8 cellular contexts compared by ENCODE assay signal in genomic region chr5:62578540-62578939, GRCh38. TPM values are rescaled to one million over a fixed set of nuclear protein-coding genes. Genes with fewer than 3 reads are reported as not detected.
DNase-seq lines count a peak whose midpoint lies in the region; ATAC-seq, FAIRE-seq and TF ChIP-seq lines count a peak whose summit lies in the region.

Gene LRRC70 (plus strand): TSS chr5:62578819. CDS start chr5:62579439, 620 bp downstream.

- no peak within 1 kb of the TSS for H2AFZ ChIP-seq in IMR-90 (replicated peaks; ENCODE audit: low read length, poor library complexity)
- no peak within 1 kb of the TSS for H2AFZ ChIP-seq in K562 (ENCODE audit: low read depth, low read length)

- no peak within 1 kb of the TSS for H3K23ac ChIP-seq in IMR-90 (ENCODE audit: low read depth, low read length)

- peak; percentile 93 for ATAC-seq in GM21447 (IDR thresholded peaks at IDR 0.05; ENCODE audit: unreplicated experiment)
- no peak for ATAC-seq in IMR-90 (ENCODE audit: low read depth)
- ATAC-seq in K562 = peak; percentile 63; the same call in 2 of the 3 replicates
- ATAC-seq in naive thymus-derived CD8-positive, alpha-beta T cell = peak; percentile 99 to 100

- no peak within 1 kb of the TSS for H3K27ac ChIP-seq in IMR-90 (ENCODE audit: insufficient read depth, low read length)
- H3K27ac ChIP-seq in K562 (ENCODE audit: extremely low read depth, low read depth, low read length) = no peak within 1 kb of the TSS

- intact Hi-C loops in IMR-90 (cut with micrococcal nuclease) (no loop called here), K562 (cut with micrococcal nuclease) (no loop called here)

- no peaks in the 10 kb centered on the region for H4K20me1 ChIP-seq in IMR-90 (ENCODE audit: insufficient read depth, low read length)
- no peaks in the 10 kb centered on the region for H4K20me1 ChIP-seq in K562 (replicated peaks; ENCODE audit: control insufficient read depth, insufficient read depth, low read length)

- H3K56ac ChIP-seq in IMR-90 (ENCODE audit: extremely low read depth, insufficient read depth, low read length) = no peak within 1 kb of the TSS

- no peaks in the 10 kb centered on the region; the same call in 2 of the 3 replicates for H3K79me2 ChIP-seq in K562 (ENCODE audit: control insufficient read depth, insufficient read depth, low read length)

- H3K4me1 ChIP-seq in IMR-90 (ENCODE audit: control insufficient read depth, insufficient read depth, low read length) (no peaks in the 10 kb centered on the region), K562 (replicated peaks in 1 of 2; ENCODE audit: control insufficient read depth in 2 of 2, insufficient read depth in 2 of 2, low read length in 2 of 2) (no peaks in the 10 kb centered on the region; a peak in 1 of 5 replicates)

- CTCF ChIA-PET in IMR-90 (lab: Yijun Ruan, JAX) (interaction anchor here (0.6 kb wide), 1 partner anchor 1633 kb away, joined by 4 read pairs; no protein-coding TSS in a partner anchor), K562 (lab: Yijun Ruan, JAX; ENCODE audit: low intra/inter-chr PET ratio) (no interaction called here)

- H3K9me1 ChIP-seq in IMR-90 (ENCODE audit: insufficient read depth, low read length) (no peaks in the 10 kb centered on the region), K562 (ENCODE audit: control insufficient read depth, insufficient read depth, low read length) (no peaks in the 10 kb centered on the region)

- H2BK15ac ChIP-seq in IMR-90 (ENCODE audit: low read depth, low read length) = no peak within 1 kb of the TSS

- H3K9me3 Mint-ChIP-seq in naive thymus-derived CD8-positive, alpha-beta T cell = no peaks in the 10 kb centered on the region

- TF ChIP-seq CTCF in IMR-90 (conservative IDR thresholded peaks at IDR 0.05; ENCODE audit: low read depth, low read length) (no peak), K562 (IDR thresholded peaks at IDR 0.05 in 2 of 3, conservative IDR thresholded peaks at IDR 0.05 in 1 of 3; ENCODE audit: insufficient read depth in 2 of 3, low read depth in 1 of 3, low read length in 3 of 3) (no peak)

- peaks cover 13 to 43% (median 32%) of the 10 kb centered on the region in 4 donors for H3K4me1 Mint-ChIP-seq in naive thymus-derived CD8-positive, alpha-beta T cell

- H4K5ac ChIP-seq in IMR-90 (ENCODE audit: low read depth, low read length) = no peak within 1 kb of the TSS

- WGBS in IMR-90 (ENCODE audit: extremely low coverage in 2 of 2, insufficient read length in 1 of 2), 2 experiments = no CpG with 5 or more reads among the region's 4 CpGs
- WGBS in K562 (ENCODE audit: insufficient coverage, low coverage, missing lambda C conversion rate) = 57% methylated on average over 4 of the region's 4 CpGs

- H3K4me3 ChIP-seq in IMR-90 (ENCODE audit: insufficient read depth, low read depth, low read length) = no peak within 1 kb of the TSS
- H3K4me3 ChIP-seq in K562 = no peak within 1 kb of the TSS

- H3K36me3 Mint-ChIP-seq in naive thymus-derived CD8-positive, alpha-beta T cell = peaks cover 0 to 17% (median 12%) of the 10 kb centered on the region in 3 donors

- H3K18ac ChIP-seq in IMR-90 (ENCODE audit: low read depth, low read length) = no peak within 1 kb of the TSS

- no peak for TF ChIP-seq POLR2A in GM12891 (IDR thresholded peaks at IDR 0.05; ENCODE audit: low read depth, low read length)
- no peak for TF ChIP-seq POLR2A in IMR-90 (IDR thresholded peaks at IDR 0.05; ENCODE audit: low read depth, low read length)
- TF ChIP-seq POLR2A in K562 (conservative IDR thresholded peaks at IDR 0.05) = no peak

- H4K91ac ChIP-seq in IMR-90 (ENCODE audit: insufficient read depth, low read depth, low read length) = no peak within 1 kb of the TSS

- in situ Hi-C loops in IMR-90 (cut with MboI; ENCODE audit: low sequenced_read_pairs) = no loop called here
- in situ Hi-C loops in K562 (cut with MboI) = no loop called here

- no peaks in the 10 kb centered on the region for H3K27me3 Mint-ChIP-seq in naive thymus-derived CD8-positive, alpha-beta T cell

- no peaks in the 10 kb centered on the region; a peak in 1 of 4 replicates for H3K79me1 ChIP-seq in IMR-90 (ENCODE audit: low read depth in 1 of 2, low read length in 2 of 2)

- DNase-seq in GM12891 (ENCODE audit: insufficient read length, low spot score) = peak; percentile 9
- DNase-seq in IMR-90 = peak; percentile 64
- peak in 2 of 4 experiments; percentile 22 to 36 for DNase-seq in K562 (ENCODE audit: extremely low read depth in 1 of 4, low spot score in 3 of 4)
- DNase-seq in naive thymus-derived CD8-positive, alpha-beta T cell = peak in 7 of 10 donors; percentile 16 to 87 (median 68)
- DNase-seq in T-helper 9 cell = no peak
- no peak for DNase-seq in activated gamma-delta T cell treated with Interleukin-2 at 50 U/mL for 16 hours
- no peak for DNase-seq in SHP77 treated with DMSO at 0.1 percent for 48 hours (lab: John Stamatoyannopoulos, UW)

- no peak within 1 kb of the TSS for H2BK5ac ChIP-seq in IMR-90 (ENCODE audit: low read depth, low read length, poor library complexity, severe bottlenecking)

- FAIRE-seq in GM12891 (lab: Jason Lieb, UNC) (peak; percentile 70), K562 (lab: Jason Lieb, UNC) (no peak)

- no peak within 1 kb of the TSS for H2BK120ac ChIP-seq in IMR-90 (ENCODE audit: low read depth, low read length)

- H3K36me3 ChIP-seq in IMR-90 (ENCODE audit: control insufficient read depth, insufficient read depth, low read length) (peaks cover 1% of the 10 kb centered on the region; the same call in 1 of the 2 replicates), K562 (ENCODE audit: control insufficient read depth, insufficient read depth, low read length) (peaks cover 20% of the 10 kb centered on the region; the same call in 2 of the 3 replicates)

- H3K27me3 ChIP-seq in IMR-90 (ENCODE audit: control insufficient read depth, insufficient read depth, low read length) (no peaks in the 10 kb centered on the region), K562 (ENCODE audit: control insufficient read depth in 2 of 2, insufficient read depth in 2 of 2, low read length in 2 of 2) (no peaks in the 10 kb centered on the region)

- H3K4me3 Mint-ChIP-seq in naive thymus-derived CD8-positive, alpha-beta T cell = peak within 1 kb of the TSS; percentile 65 to 87 (median 78)

- no peak within 1 kb of the TSS for H3K14ac ChIP-seq in IMR-90 (replicated peaks; ENCODE audit: low read depth, low read length)

- BruUV-seq in IMR-90 (replicated peaks; lab: Mats Ljungman, UMichigan) (no TSS peak), K562 (replicated peaks; lab: Mats Ljungman, UMichigan) (no TSS peak)

- no peaks in the 10 kb centered on the region for H3K9me3 ChIP-seq in IMR-90 (ENCODE audit: control insufficient read depth, insufficient read depth, low read length)
- H3K9me3 ChIP-seq in K562 (replicated peaks; ENCODE audit: control insufficient read depth, insufficient read depth, low read depth, low read length) = no peaks in the 10 kb centered on the region

- peak within 1 kb of the TSS; percentile 77 to 98 (median 91) for H3K27ac Mint-ChIP-seq in naive thymus-derived CD8-positive, alpha-beta T cell

- no peak for TF ChIP-seq EP300 in K562 (IDR thresholded peaks at IDR 0.05; ENCODE audit: low read length)

- no peak within 1 kb of the TSS for H3K9ac ChIP-seq in IMR-90 (ENCODE audit: low read depth, low read length)
- H3K9ac ChIP-seq in K562 (ENCODE audit: insufficient read depth in 1 of 2, low read depth in 2 of 2, low read length in 2 of 2) = no peak within 1 kb of the TSS

- TF ChIP-seq RAD21 in IMR-90 (IDR thresholded peaks at IDR 0.05; ENCODE audit: low read length) = no peak
- TF ChIP-seq RAD21 in K562 (CRISPR knock-in tag; conservative IDR thresholded peaks at IDR 0.05 in 1 of 2, IDR thresholded peaks at IDR 0.05 in 1 of 2) = no peak

- H2BK20ac ChIP-seq in IMR-90 (ENCODE audit: low read depth, low read length) = no peak within 1 kb of the TSS

- H4K8ac ChIP-seq in IMR-90 (ENCODE audit: low read depth in 2 of 2, low read length in 2 of 2) = no peak within 1 kb of the TSS

- POLR2A ChIA-PET in IMR-90 (lab: Charles Lee; ENCODE audit: unreplicated experiment) = interaction anchor here (0.7 kb wide), 1 partner anchor 1415 kb away, joined by 9 read pairs; no protein-coding TSS in a partner anchor
- POLR2A ChIA-PET in K562 (lab: Yijun Ruan, JAX) = interaction anchor here (0.7 to 1.5 kb wide), 3 partner anchors 11 to 30 kb away, joined by 3 read pairs; no protein-coding TSS in a partner anchor
- POLR2A ChIA-PET in naive thymus-derived CD8-positive, alpha-beta T cell (lab: Charles Lee) = interaction anchor here (0.6 to 0.7 kb wide), 2 partner anchors 176 to 748 kb away, joined by 3 to 4 read pairs; no protein-coding TSS in a partner anchor

- no peak within 1 kb of the TSS for H2AK5ac ChIP-seq in IMR-90 (ENCODE audit: low read depth, low read length)

- H3K4me2 ChIP-seq in IMR-90 (ENCODE audit: low read depth, low read length) (no peak within 1 kb of the TSS), K562 (ENCODE audit: insufficient read depth, low read length) (no peak within 1 kb of the TSS)

- no peak within 1 kb of the TSS for H3K4ac ChIP-seq in IMR-90 (ENCODE audit: low read depth, low read length)

- H2AK9ac ChIP-seq in IMR-90 (replicated peaks; ENCODE audit: low read depth, low read length, poor library complexity) = no peak within 1 kb of the TSS

- dilution Hi-C loops in IMR-90 (cut with HindIII; ENCODE audit: low sequenced_read_pairs, unreplicated experiment) = no loop called here

RNA-seq across cellular contexts. Expression of gene LRRC70, which starts in this region (rescaled TPM):
- 0.98 TPM for polyA plus RNA-seq in GM12891 (2012; ENCODE audit: low read depth, missing spikeins)
- total RNA-seq in IMR-90 (2012; rRNA removed) (0.36 and 0.83 TPM in 2 replicates), K562 (2014; rRNA removed) (0.69 and 0.86 TPM in 2 replicates), K562 (2014; rRNA removed; fragmentation: Illumina TruSeq; extraction: Trizol) (1.5 and 2.1 TPM in 2 replicates), K562 (2015; rRNA removed; fragmentation: Illumina TruSeq; extraction: Trizol) (1.4 TPM in 2 replicates), K562 (2021) (0.73 and 0.83 TPM in 2 replicates)
- polyA plus RNA-seq in IMR-90 (2012; rRNA removed) (0.19 TPM in 2 replicates), K562 (2011; rRNA removed) (0.99 and 1.4 TPM in 2 replicates), K562 (2014; fragmentation: Illumina TruSeq; extraction: Trizol) (0.31 and 0.40 TPM in 2 replicates), K562 (2014; fragmentation: Nextera tagmentation; extraction: Ambion mirVana) (under 1 TPM; 0.21 to 0.22 TPM), K562 (2014; rRNA removed) (0.24 and 0.53 TPM in 2 replicates)
- not detected in 2 replicates for polyA plus RNA-seq in IMR-90 (2012; cell fraction: cytosol; rRNA removed)
- polyA plus RNA-seq in IMR-90 (2012; cell fraction: nucleus; rRNA removed; ENCODE audit: low replicate concordance) = 0.07 and 1.3 TPM in 2 replicates
- total RNA-seq in K562 (2011; cell fraction: chromatin; rRNA removed; ENCODE audit: low replicate concordance) = 5.8 and 23.2 TPM in 2 replicates
- total RNA-seq in K562 (2011; cell fraction: nucleolus; rRNA removed) = 2.5 and 4.6 TPM in 2 replicates
- total RNA-seq in K562 (2011; cell fraction: nucleoplasm; rRNA removed) = 10.0 and 24.3 TPM in 2 replicates
- polyA plus RNA-seq in K562 (2011; cell fraction: cytosol; rRNA removed) = 0.06 and 0.38 TPM in 2 replicates
- polyA plus RNA-seq in K562 (2011; cell fraction: nucleus; rRNA removed) = 1.1 and 2.6 TPM in 2 replicates
- 0.09 and 0.61 TPM in 2 replicates for polyA plus RNA-seq in K562 (2012)
- polyA minus RNA-seq in K562 (2011; rRNA and poly(A)+ RNA removed) = 9.4 and 11.8 TPM in 2 replicates
- polyA minus RNA-seq in K562 (2011; cell fraction: cytosol; rRNA and poly(A)+ RNA removed) = 0.76 TPM in 1 of 2 replicates, not detected in the other
- 7.0 and 10.7 TPM in 2 replicates for polyA minus RNA-seq in K562 (2011; cell fraction: nucleus; rRNA and poly(A)+ RNA removed)
- total RNA-seq in naive thymus-derived CD8-positive, alpha-beta T cell = 1 to 10 TPM; 1.1 to 1.2 TPM
- 1 to 10 TPM in 1 of 3 donors, under 1 TPM in 2; 0.08 to 1.4 (median 0.60) TPM for polyA plus RNA-seq in naive thymus-derived CD8-positive, alpha-beta T cell

Comparison
In these comparisons a context has a peak if more than half of its experiments do, and no peak if none do; other contexts are left out.
1. DNase-seq: peak in GM12891 (single experiment), IMR-90 (single experiment) and naive thymus-derived CD8-positive, alpha-beta T cell (7 of 10); none in T-helper 9 cell (single experiment), activated gamma-delta T cell treated with Interleukin-2 at 50 U/mL for 16 hours (single experiment) and SHP77 treated with DMSO at 0.1 percent for 48 hours (single experiment).